1 cellular context compared by ENCODE assay signal in genomic region chr3:119310052-119310451, GRCh38.
TF ChIP-seq lines count a peak whose summit lies in the region.

No MANE protein-coding gene starts in this region.

TF ChIP-seq in WTC11, 78 proteins besides CTCF, POLR2A, EP300 and RAD21 (continued from another document):
- no peak for TF ChIP-seq E2F4 (CRISPR knock-in tag; IDR thresholded peaks at IDR 0.05; ENCODE audit: borderline replicate concordance, low read depth)
- TF ChIP-seq CREM (CRISPR knock-in tag; IDR thresholded peaks at IDR 0.05), result no peak
- no peak for TF ChIP-seq TP53 (CRISPR knock-in tag; IDR thresholded peaks at IDR 0.05)
- TF ChIP-seq HMGA2 (CRISPR knock-in tag; IDR thresholded peaks at IDR 0.05), result no peak
- no peak for TF ChIP-seq ZNF138 (CRISPR knock-in tag; conservative IDR thresholded peaks at IDR 0.05)
- no peak for TF ChIP-seq E2F5 (CRISPR knock-in tag; IDR thresholded peaks at IDR 0.05)
